In genomic region chr13:25874907-25875306, GRCh38 we compare ENCODE assay signal across 9 cellular contexts.
A peak's percentile ranks its signal among the peaks of the same experiment; 100 is the strongest.
DNase-seq lines count a peak whose midpoint lies in the region; ATAC-seq and TF ChIP-seq lines count a peak whose summit lies in the region.
"Had no signal": no experiment of that assay in that cellular context is flagged by ENCODE, and none has a peak within 500 bp of the region (broad histone marks: within the 10 kb centered on the region; RNA-seq: fewer than 3 reads in every experiment).

No MANE protein-coding gene starts in this region.

- H3K9me2 ChIP-seq in Karpas-422 (replicated peaks; ENCODE audit: insufficient read depth, low read length) = no peaks in the 10 kb centered on the region

- WGBS in suprapubic skin = 59% methylated on average over 6 of the region's 6 CpGs

- no peak for ATAC-seq in HG02763 (IDR thresholded peaks at IDR 0.05; ENCODE audit: unreplicated experiment)
- ATAC-seq in HG02973 (IDR thresholded peaks at IDR 0.05; ENCODE audit: unreplicated experiment) = no peak

- H3K4me3 ChIP-seq in Karpas-422 (ENCODE audit: low read length) (peak overlapping the region; percentile 11; the same call in 1 of the 2 replicates), suprapubic skin (no peak overlapping the region), breast epithelium (no peak overlapping the region)

- H3K4me1 ChIP-seq in Karpas-422 (ENCODE audit: low read length) (peaks cover 12% of the 10 kb centered on the region), suprapubic skin (no peaks in the 10 kb centered on the region), breast epithelium (no peaks in the 10 kb centered on the region)

- no peaks in the 10 kb centered on the region for H3K79me2 ChIP-seq in Karpas-422 (ENCODE audit: low read length)

- H2AFZ ChIP-seq in Karpas-422 (ENCODE audit: low read length) = peak overlapping the region; percentile 84

- peak overlapping the region; percentile 42 for H3K4me2 ChIP-seq in Karpas-422 (ENCODE audit: low read depth, low read length, poor library complexity, severe bottlenecking)

- TF ChIP-seq POLR2A in suprapubic skin (IDR thresholded peaks at IDR 0.05) = no peak
- no peak for TF ChIP-seq POLR2A in breast epithelium (IDR thresholded peaks at IDR 0.05)

- no peak for TF ChIP-seq EP300 in suprapubic skin (IDR thresholded peaks at IDR 0.05)

- H3K27ac ChIP-seq in Karpas-422 (ENCODE audit: low read length) (no peak overlapping the region), suprapubic skin (no peak overlapping the region), breast epithelium (no peak overlapping the region)

- H3K36me3 ChIP-seq in Karpas-422 (ENCODE audit: insufficient read depth, low read length) = no peaks in the 10 kb centered on the region
- no peaks in the 10 kb centered on the region for H3K36me3 ChIP-seq in suprapubic skin
- H3K36me3 ChIP-seq in breast epithelium = no peaks in the 10 kb centered on the region

- no peaks in the 10 kb centered on the region for H4K20me1 ChIP-seq in Karpas-422 (ENCODE audit: insufficient read depth, low read depth, low read length)

- no peak overlapping the region for H3K9ac ChIP-seq in Karpas-422 (ENCODE audit: low read length)

- no peaks in the 10 kb centered on the region for H3K9me3 ChIP-seq in Karpas-422 (ENCODE audit: low read length)
- no peaks in the 10 kb centered on the region for H3K9me3 ChIP-seq in suprapubic skin
- H3K9me3 ChIP-seq in breast epithelium = no peaks in the 10 kb centered on the region

- no peak for TF ChIP-seq CTCF in suprapubic skin (IDR thresholded peaks at IDR 0.05)
- no peak for TF ChIP-seq CTCF in breast epithelium (IDR thresholded peaks at IDR 0.05)

- DNase-seq in Karpas-422 (peak; percentile 80), UCSD-AML1 (lab: John Stamatoyannopoulos, UW; ENCODE audit: unreplicated experiment) (peak; percentile 10), suprapubic skin (ENCODE audit: low spot score in 2 of 2) (no peak), breast epithelium (ENCODE audit: low spot score in 2 of 2) (no peak)
- peak; percentile 62 for DNase-seq in activated naive CD4-positive, alpha-beta T cell treated with anti-CD3 and anti-CD28 coated beads, Interleukin-2, amount 50 U/mL, for 16 hours
- DNase-seq in stimulated activated CD4-positive, alpha-beta T cell treated with anti-CD3 and anti-CD28 coated beads, TNF-alpha, amount 100 ng/mL, for 1 hour (ENCODE audit: low read depth in 3 of 3, low spot score in 1 of 3) = peak in 2 of 3 donors; percentile 14 to 18
- DNase-seq: erythroblast had no signal

- no peaks in the 10 kb centered on the region for H3K27me3 ChIP-seq in Karpas-422 (ENCODE audit: low read length)
- H3K27me3 ChIP-seq in suprapubic skin = no peaks in the 10 kb centered on the region
- H3K27me3 ChIP-seq in breast epithelium = no peaks in the 10 kb centered on the region

- intact Hi-C loops in breast epithelium (cut with DNase I; ENCODE audit: low total_unique reads) = no loop called here

Comparison
In these comparisons a context has a peak if more than half of its experiments do, and no peak if none do; other contexts are left out.
1. DNase-seq: peak in Karpas-422 (single experiment), UCSD-AML1 (single experiment), activated naive CD4-positive, alpha-beta T cell treated with anti-CD3 and anti-CD28 coated beads, Interleukin-2, amount 50 U/mL, for 16 hours (single experiment) and stimulated activated CD4-positive, alpha-beta T cell treated with anti-CD3 and anti-CD28 coated beads, TNF-alpha, amount 100 ng/mL, for 1 hour (2 of 3); none in suprapubic skin (0 of 2) and breast epithelium (0 of 2).